ENCODE assay signal across 13 cellular contexts in genomic region chr1:203669739-203670138, GRCh38. TPM values are rescaled to one million over a fixed set of nuclear protein-coding genes. Genes with fewer than 3 reads are reported as not detected.
A peak's percentile ranks its signal among the peaks of the same experiment; 100 is the strongest.
DNase-seq lines count a peak whose midpoint lies in the region; ATAC-seq, FAIRE-seq and TF ChIP-seq lines count a peak whose summit lies in the region.
"Had no signal": no experiment of that assay in that cellular context is flagged by ENCODE, and none has a peak within 500 bp of the region (broad histone marks: within the 10 kb centered on the region; RNA-seq: fewer than 3 reads in every experiment).

No MANE protein-coding gene starts in this region.

- DNase-seq in CD8-positive, alpha-beta T cell: no peak
- DNase-seq in PC-3 (peak; percentile 84), endothelial cell of umbilical vein (ENCODE audit: low read depth, low spot score) (peak; percentile 70), nucleus accumbens (lab: John Stamatoyannopoulos, UW) (peak in 31 of 56 donors; percentile 7 to 77 (median 43)), NCI-H128 (lab: John Stamatoyannopoulos, UW; ENCODE audit: unreplicated experiment) (no peak), cerebellar cortex (ENCODE audit: low spot score) (no peak), NCI-H2171 (lab: John Stamatoyannopoulos, UW) (no peak)
- DNase-seq: COR-L47; NCI-H1048; stimulated activated CD4-positive, alpha-beta T cell treated with anti-CD3 and anti-CD28 coated beads, Interleukin-4, amount 100 ng/mL, for 1 hour had no signal

- no peak overlapping the region for H3K4me3 Mint-ChIP-seq in CD8-positive, alpha-beta T cell
- H3K4me3 Mint-ChIP-seq: memory B cell had no signal

- H3K4me3 ChIP-seq in CD8-positive, alpha-beta T cell (ENCODE audit: low read depth, low read length): no peak overlapping the region
- H3K4me3 ChIP-seq in PC-3 (ENCODE audit: low read length) (no peak overlapping the region), endothelial cell of umbilical vein (replicated peaks in 1 of 3; ENCODE audit: insufficient read depth in 1 of 3, low read depth in 1 of 3, low read length in 3 of 3) (no peak overlapping the region)

- H3K4me2 ChIP-seq in PC-3 (ENCODE audit: low read length) (no peak overlapping the region), endothelial cell of umbilical vein (ENCODE audit: insufficient read depth, low read length) (no peak overlapping the region)

- H3K27ac ChIP-seq in CD8-positive, alpha-beta T cell (ENCODE audit: low read depth, low read length): no peak overlapping the region
- H3K27ac ChIP-seq in PC-3 (ENCODE audit: low read length): peak overlapping the region; percentile 60
- no peak overlapping the region for H3K27ac ChIP-seq in endothelial cell of umbilical vein (ENCODE audit: insufficient read depth, low read depth, low read length)

- H3K36me3 ChIP-seq in CD8-positive, alpha-beta T cell (ENCODE audit: insufficient read depth, low read length): no peaks in the 10 kb centered on the region
- H3K36me3 ChIP-seq in PC-3 (ENCODE audit: low read depth, low read length) (no peaks in the 10 kb centered on the region), endothelial cell of umbilical vein (ENCODE audit: control insufficient read depth in 2 of 2, extremely low read depth in 1 of 2, insufficient read depth in 2 of 2, low read length in 2 of 2) (peaks cover 0 to 2% of the 10 kb centered on the region in 2 experiments)

- no peaks in the 10 kb centered on the region for H3K9me3 Mint-ChIP-seq in CD8-positive, alpha-beta T cell
- H3K9me3 Mint-ChIP-seq: memory B cell had no signal

- H3K9me1 ChIP-seq in endothelial cell of umbilical vein (replicated peaks; ENCODE audit: control insufficient read depth, extremely low read depth, insufficient read depth, low read length): no peaks in the 10 kb centered on the region

- peaks cover 50% of the 10 kb centered on the region for H3K79me2 ChIP-seq in PC-3 (ENCODE audit: low read length)
- peaks cover 5% of the 10 kb centered on the region for H3K79me2 ChIP-seq in endothelial cell of umbilical vein (ENCODE audit: control insufficient read depth, insufficient read depth, low read length)

- H2AFZ ChIP-seq in PC-3 (ENCODE audit: low read length) (no peak overlapping the region), endothelial cell of umbilical vein (ENCODE audit: low read depth, low read length) (no peak overlapping the region)

- H3F3A ChIP-seq in PC-3 (ENCODE audit: low read length, unreplicated experiment): peaks cover 3% of the 10 kb centered on the region

- no peaks in the 10 kb centered on the region for H4K20me1 ChIP-seq in PC-3 (ENCODE audit: low read length)
- H4K20me1 ChIP-seq in endothelial cell of umbilical vein (replicated peaks; ENCODE audit: control insufficient read depth, extremely low read depth, insufficient read depth, low read length): no peaks in the 10 kb centered on the region

- H3K4me1 ChIP-seq in CD8-positive, alpha-beta T cell (ENCODE audit: insufficient read depth, low read length): peaks cover 22% of the 10 kb centered on the region
- H3K4me1 ChIP-seq in PC-3 (ENCODE audit: insufficient read depth, low read length): peaks cover 28% of the 10 kb centered on the region
- peaks cover 37% of the 10 kb centered on the region for H3K4me1 ChIP-seq in endothelial cell of umbilical vein (ENCODE audit: control insufficient read depth, extremely low read depth, insufficient read depth, low read length)

- no peaks in the 10 kb centered on the region for H3K27me3 ChIP-seq in CD8-positive, alpha-beta T cell (ENCODE audit: insufficient read depth, low read length)
- H3K27me3 ChIP-seq in PC-3 (ENCODE audit: low read length) (no peaks in the 10 kb centered on the region), endothelial cell of umbilical vein (ENCODE audit: control insufficient read depth in 2 of 2, insufficient read depth in 2 of 2, low read length in 2 of 2) (no peaks in the 10 kb centered on the region)

- H3K9ac ChIP-seq in PC-3 (ENCODE audit: low read length) (no peak overlapping the region), endothelial cell of umbilical vein (replicated peaks; ENCODE audit: extremely low read depth, insufficient read depth, low read length) (no peak overlapping the region)

- dilution Hi-C loops in endothelial cell of umbilical vein (cut with MboI; ENCODE audit: extremely low pct_ligation_motif_present, low sequenced_read_pairs): no loop called here

- H3K27ac Mint-ChIP-seq in CD8-positive, alpha-beta T cell: peak overlapping the region; percentile 68
- H3K27ac Mint-ChIP-seq: memory B cell had no signal

- no peaks in the 10 kb centered on the region for H3K27me3 Mint-ChIP-seq in CD8-positive, alpha-beta T cell (ENCODE audit: low read depth)
- H3K27me3 Mint-ChIP-seq: memory B cell had no signal

- POLR2A ChIA-PET in CD8-positive, alpha-beta T cell (lab: Charles Lee): interaction anchor here (1.2 kb wide), 1 partner anchor 16 kb away, joined by 4 read pairs; no protein-coding TSS in a partner anchor
- POLR2A ChIA-PET in PC-3 (lab: Charles Lee; ENCODE audit: unreplicated experiment) (interaction anchor here (0.7 kb wide), 1 partner anchor 23 kb away, joined by 3 read pairs; no protein-coding TSS in a partner anchor), endothelial cell of umbilical vein (lab: Charles Lee) (interaction anchor here (0.7 kb wide), 1 partner anchor 41 kb away, joined by 3 read pairs; no protein-coding TSS in a partner anchor)

- H3K36me3 Mint-ChIP-seq in CD8-positive, alpha-beta T cell: peaks cover 27% of the 10 kb centered on the region

- peak; percentile 82 for FAIRE-seq in endothelial cell of umbilical vein (lab: Jason Lieb, UNC)
- FAIRE-seq: colon had no signal

- intact Hi-C loops in CD8-positive, alpha-beta T cell (cut with DNase I, micrococcal nuclease): loop anchor here in 1 of 2 experiments (10.0 kb wide), 1 partner anchor 95 kb away; the partner anchor contains the start of gene LAX1
- intact Hi-C loops in PC-3 (cut with micrococcal nuclease) (loop anchor here (5.0 kb wide), 1 partner anchor 42 kb away; the partner anchor contains the start of gene ATP2B4), endothelial cell of umbilical vein (cut with micrococcal nuclease) (no loop called here)

- peaks cover 55% of the 10 kb centered on the region for H3K4me1 Mint-ChIP-seq in CD8-positive, alpha-beta T cell (ENCODE audit: low read depth)

- TF ChIP-seq CTCF in CD8-positive, alpha-beta T cell (IDR thresholded peaks at IDR 0.05): no peak
- TF ChIP-seq CTCF in PC-3 (conservative IDR thresholded peaks at IDR 0.05; ENCODE audit: low read depth, low read length) (no peak), endothelial cell of umbilical vein (IDR thresholded peaks at IDR 0.05; ENCODE audit: extremely low read depth in 1 of 2, insufficient read depth in 1 of 2, low read depth in 1 of 2, low read length in 2 of 2) (no peak)

- CTCF ChIA-PET in CD8-positive, alpha-beta T cell (lab: Charles Lee): no interaction called here
- CTCF ChIA-PET in PC-3 (lab: Charles Lee): no interaction called here
- CTCF ChIA-PET in endothelial cell of umbilical vein (lab: Charles Lee): interaction anchor here (1.1 kb wide), 1 partner anchor 56 kb away, joined by 3 read pairs; no protein-coding TSS in a partner anchor

- no peaks in the 10 kb centered on the region for H3K9me2 ChIP-seq in PC-3 (replicated peaks; ENCODE audit: low read length)

- BruUV-seq in PC-3 (replicated peaks; lab: Mats Ljungman, UMichigan): no TSS peak
- no TSS peak for BruUV-seq in endothelial cell of umbilical vein (replicated peaks; lab: Mats Ljungman, UMichigan)

- ATAC-seq in CD8-positive, alpha-beta T cell: no peak
- ATAC-seq in PC-3: peak; percentile 64
- no peak for ATAC-seq in HG03196 (IDR thresholded peaks at IDR 0.05; ENCODE audit: unreplicated experiment)

- H3K9me3 ChIP-seq in CD8-positive, alpha-beta T cell (ENCODE audit: low read length): no peaks in the 10 kb centered on the region
- H3K9me3 ChIP-seq in PC-3 (ENCODE audit: low read length): no peaks in the 10 kb centered on the region
- H3K9me3 ChIP-seq in endothelial cell of umbilical vein (replicated peaks; ENCODE audit: control insufficient read depth, insufficient read depth, low read length): no peaks in the 10 kb centered on the region

- TF ChIP-seq POLR2A in endothelial cell of umbilical vein (IDR thresholded peaks at IDR 0.05; ENCODE audit: low read depth, low read length): no peak

TF ChIP-seq in endothelial cell of umbilical vein, 7 proteins besides CTCF, POLR2A, EP300 and RAD21:
- TF ChIP-seq FOS (IDR thresholded peaks at IDR 0.05; ENCODE audit: borderline replicate concordance, insufficient read depth, low read length): peak; percentile 77
- TF ChIP-seq JUN (IDR thresholded peaks at IDR 0.05; ENCODE audit: borderline replicate concordance, insufficient read depth, insufficient read length, low read depth): peak; percentile 77
- peak; percentile 37 for TF ChIP-seq POLR2AphosphoS5 (IDR thresholded peaks at IDR 0.05; ENCODE audit: insufficient read depth, low read depth, low read length)
- no peak for TF ChIP-seq MAX (IDR thresholded peaks at IDR 0.05; ENCODE audit: insufficient read depth, insufficient read length)
- no peak for TF ChIP-seq GATA2 (IDR thresholded peaks at IDR 0.05; ENCODE audit: insufficient read depth, insufficient read length, low read depth, low read length)
- no peak for TF ChIP-seq EZH2 (IDR thresholded peaks at IDR 0.05; ENCODE audit: borderline replicate concordance, low read depth, low read length, severe bottlenecking)
- TF ChIP-seq MYC (IDR thresholded peaks at IDR 0.05; ENCODE audit: low read depth, low read length): no peak

RNA-seq across cellular contexts. Expression of gene ATP2B4, which starts 43.1 kb away (rescaled TPM):
- 10 to 100 TPM; 10.6 to 12.0 TPM for total RNA-seq in CD8-positive, alpha-beta T cell
- 32.7 and 49.5 TPM in 2 replicates for total RNA-seq in PC-3 (2014; rRNA removed)
- 45.7 and 59.7 TPM in 2 replicates for total RNA-seq in endothelial cell of umbilical vein
- polyA plus RNA-seq in endothelial cell of umbilical vein: 31.2 and 31.7 TPM in 2 replicates
- 25.8 and 28.6 TPM in 2 replicates for polyA plus RNA-seq in endothelial cell of umbilical vein (2011; cell fraction: cytosol; rRNA removed)
- polyA plus RNA-seq in endothelial cell of umbilical vein (2011; cell fraction: nucleus; rRNA removed): 61.2 and 68.7 TPM in 2 replicates
- 42.2 and 49.4 TPM in 2 replicates for polyA plus RNA-seq in endothelial cell of umbilical vein (2012)
- 134 and 153 TPM in 2 replicates for polyA minus RNA-seq in endothelial cell of umbilical vein
- 57.6 TPM for polyA minus RNA-seq in endothelial cell of umbilical vein (2011; cell fraction: cytosol; rRNA and poly(A)+ RNA removed)
- polyA minus RNA-seq in endothelial cell of umbilical vein (2011; cell fraction: nucleus; rRNA and poly(A)+ RNA removed): 51.0 and 79.7 TPM in 2 replicates

Comparison
In these comparisons a context has a peak if more than half of its experiments do, and no peak if none do; other contexts are left out.
1. DNase-seq: peak in PC-3 (single experiment), endothelial cell of umbilical vein (single experiment) and nucleus accumbens (31 of 56); none in CD8-positive, alpha-beta T cell (0 of 7), NCI-H128 (single experiment), cerebellar cortex (single experiment) and NCI-H2171 (single experiment).